Comparison of ENCODE assay signal across 1 cellular context in genomic region chr17:82092995-82093751, GRCh38.
TF ChIP-seq lines count a peak whose summit lies in the region.

No MANE protein-coding gene starts in this region.

TF ChIP-seq in K562, 482 proteins besides CTCF, POLR2A, EP300 and RAD21 (continued from another document and continues in another):
- no peak for TF ChIP-seq TRIM25 (IDR thresholded peaks at IDR 0.05; ENCODE audit: borderline replicate concordance)
- TF ChIP-seq FOXA1 (IDR thresholded peaks at IDR 0.05; ENCODE audit: borderline replicate concordance) = no peak
- TF ChIP-seq ERF (CRISPR knock-in tag; IDR thresholded peaks at IDR 0.05) = no peak
- TF ChIP-seq THRB (CRISPR knock-in tag; conservative IDR thresholded peaks at IDR 0.05) = no peak
- TF ChIP-seq USF1 (CRISPR knock-in tag; IDR thresholded peaks at IDR 0.05) = peak; percentile 22; the same call in 1 of the 2 replicates
- TF ChIP-seq CBFA2T2 (conservative IDR thresholded peaks at IDR 0.05) = no peak
- TF ChIP-seq JUNB (CRISPR knock-in tag; conservative IDR thresholded peaks at IDR 0.05) = no peak
- TF ChIP-seq HMG20B (CRISPR knock-in tag; IDR thresholded peaks at IDR 0.05) = no peak
- TF ChIP-seq E2F1 (CRISPR knock-in tag; IDR thresholded peaks at IDR 0.05) = no peak
- TF ChIP-seq ETS1 (conservative IDR thresholded peaks at IDR 0.05; ENCODE audit: control insufficient read depth, low read depth, low read length) = 0 out of 2 replicates have a peak, but pooled peaks have one; percentile 42
- no peak for TF ChIP-seq RBM17 (IDR thresholded peaks at IDR 0.05; ENCODE audit: borderline replicate concordance, low read depth, low read length)
- no peak for TF ChIP-seq SMARCE1 (IDR thresholded peaks at IDR 0.05)
- TF ChIP-seq TEAD1 (CRISPR knock-in tag; IDR thresholded peaks at IDR 0.05) = no peak
- no peak for TF ChIP-seq ZFP30 (CRISPR knock-in tag; IDR thresholded peaks at IDR 0.05; ENCODE audit: borderline replicate concordance)
- no peak for TF ChIP-seq SPI1 (IDR thresholded peaks at IDR 0.05; ENCODE audit: borderline replicate concordance, low read depth, low read length)
- TF ChIP-seq MGA (IDR thresholded peaks at IDR 0.05) = no peak
- no peak for TF ChIP-seq ZNF398 (CRISPR knock-in tag; IDR thresholded peaks at IDR 0.05)
- TF ChIP-seq PRPF4 (IDR thresholded peaks at IDR 0.05; ENCODE audit: insufficient read depth, low read depth, low read length, poor library complexity, severe bottlenecking) = peak; percentile 43
- TF ChIP-seq KLF16 (IDR thresholded peaks at IDR 0.05) = no peak
- TF ChIP-seq POLR3G (IDR thresholded peaks at IDR 0.05; ENCODE audit: extremely low read depth, insufficient read length, insufficient replicate concordance) = no peak
- no peak for TF ChIP-seq HNRNPUL1 (IDR thresholded peaks at IDR 0.05; ENCODE audit: low read length)
- no peak for TF ChIP-seq CTCFL (IDR thresholded peaks at IDR 0.05; ENCODE audit: borderline replicate concordance, insufficient read depth, low read depth, low read length, poor library complexity, severe bottlenecking)
- peak; percentile 75 for TF ChIP-seq RBFOX2 (IDR thresholded peaks at IDR 0.05; ENCODE audit: low read depth, low read length)
- no peak for TF ChIP-seq SMARCA4 (IDR thresholded peaks at IDR 0.05)
- TF ChIP-seq GTF2A2 (tag; IDR thresholded peaks at IDR 0.05) = no peak
- TF ChIP-seq ZNF551 (CRISPR knock-in tag; IDR thresholded peaks at IDR 0.05) = no peak
- no peak for TF ChIP-seq TAF7 (tag; IDR thresholded peaks at IDR 0.05)
- TF ChIP-seq STAT6 (CRISPR knock-in tag; IDR thresholded peaks at IDR 0.05) = no peak
- TF ChIP-seq NELFE (IDR thresholded peaks at IDR 0.05; ENCODE audit: insufficient read depth, insufficient read length) = no peak
